ENCODE assay signal across 1 cellular context in genomic region chr14:31052905-31053586, GRCh38.
TF ChIP-seq lines count a peak whose summit lies in the region.
"Not testable (repeated sequence)": the region's sequence is repeated elsewhere in the genome, so short reads cannot be mapped to it uniquely, and the experiment has no call there.

No MANE protein-coding gene starts in this region.

TF ChIP-seq in HepG2, 621 proteins besides CTCF, POLR2A, EP300 and RAD21 (continued from another document and continues in another):
- TF ChIP-seq THAP9 (CRISPR knock-in tag; IDR thresholded peaks at IDR 0.05; ENCODE audit: borderline replicate concordance) (peak; percentile 43; the same call in 1 of the 2 replicates), SMAD1 (CRISPR knock-in tag; IDR thresholded peaks at IDR 0.05; ENCODE audit: borderline replicate concordance, low read depth) (peak; percentile 95; the same call in 1 of the 2 replicates), POGK (CRISPR knock-in tag; conservative IDR thresholded peaks at IDR 0.05) (0 out of 2 replicates have a peak, but pooled peaks have one; percentile 32), ZNF644 (CRISPR knock-in tag; IDR thresholded peaks at IDR 0.05; ENCODE audit: low read depth) (peak; percentile 93), ZNF619 (CRISPR knock-in tag; IDR thresholded peaks at IDR 0.05) (peak; percentile 86; the same call in 1 of the 2 replicates), NR2F2 (IDR thresholded peaks at IDR 0.05; ENCODE audit: borderline replicate concordance, low read depth) (peak; percentile 70), KDM1A (CRISPR knock-in tag; IDR thresholded peaks at IDR 0.05) (0 out of 2 replicates have a peak, but pooled peaks have one; percentile 9), ZNF501 (CRISPR knock-in tag; IDR thresholded peaks at IDR 0.05) (peak; percentile 78), ZNF225 (CRISPR knock-in tag; IDR thresholded peaks at IDR 0.05) (0 out of 2 replicates have a peak, but pooled peaks have one; percentile 63), FOXC1 (CRISPR knock-in tag; IDR thresholded peaks at IDR 0.05; ENCODE audit: borderline replicate concordance) (peak; percentile 65; the same call in 1 of the 2 replicates), CBX5 (CRISPR knock-in tag; IDR thresholded peaks at IDR 0.05; ENCODE audit: borderline replicate concordance) (0 out of 2 replicates have a peak, but pooled peaks have one; percentile 21), NFIB (CRISPR knock-in tag; IDR thresholded peaks at IDR 0.05; ENCODE audit: borderline replicate concordance) (0 out of 2 replicates have a peak, but pooled peaks have one; percentile 33), ZNF605 (CRISPR knock-in tag; IDR thresholded peaks at IDR 0.05) (peak; percentile 66; the same call in 1 of the 2 replicates), PAXIP1 (CRISPR knock-in tag; conservative IDR thresholded peaks at IDR 0.05) (peak; percentile 56), NR2F1 (CRISPR knock-in tag; IDR thresholded peaks at IDR 0.05) (peak; percentile 61 to 79; a peak in 2 of 4 replicates), IKZF4 (CRISPR knock-in tag; IDR thresholded peaks at IDR 0.05; ENCODE audit: borderline replicate concordance, low read depth, not compliant biosample characterization) (peak; percentile 55), MED1 (CRISPR knock-in tag; IDR thresholded peaks at IDR 0.05) (peak; percentile 59), ZNF567 (CRISPR knock-in tag; IDR thresholded peaks at IDR 0.05; ENCODE audit: borderline replicate concordance) (0 out of 2 replicates have a peak, but pooled peaks have one; percentile 23), ZNF292 (CRISPR knock-in tag; IDR thresholded peaks at IDR 0.05; ENCODE audit: borderline replicate concordance, low read depth) (0 out of 2 replicates have a peak, but pooled peaks have one; percentile 16), GLI4 (CRISPR knock-in tag; IDR thresholded peaks at IDR 0.05; ENCODE audit: borderline replicate concordance) (0 out of 2 replicates have a peak, but pooled peaks have one; percentile 76), ZBTB26 (CRISPR knock-in tag; IDR thresholded peaks at IDR 0.05; ENCODE audit: borderline replicate concordance) (peak; percentile 62), THAP11 (CRISPR knock-in tag; IDR thresholded peaks at IDR 0.05) (peak; percentile 25; the same call in 1 of the 2 replicates), NONO (CRISPR knock-in tag; conservative IDR thresholded peaks at IDR 0.05) (0 out of 2 replicates have a peak, but pooled peaks have one; percentile 43), ZNF230 (CRISPR knock-in tag; IDR thresholded peaks at IDR 0.05) (peak; percentile 23; the same call in 1 of the 2 replicates), RCOR2 (CRISPR knock-in tag; IDR thresholded peaks at IDR 0.05) (peak; percentile 66; the same call in 1 of the 2 replicates), YEATS2 (CRISPR knock-in tag; IDR thresholded peaks at IDR 0.05; ENCODE audit: borderline replicate concordance) (peak; percentile 40; the same call in 1 of the 2 replicates), CEBPB (IDR thresholded peaks at IDR 0.05; ENCODE audit: borderline replicate concordance, low read depth, low read length) (peak; percentile 81; the same call in 1 of the 2 replicates), MAX (IDR thresholded peaks at IDR 0.05) (0 out of 2 replicates have a peak, but pooled peaks have one; percentile 17), XRCC5 (optimal IDR thresholded peaks at IDR 0.05; ENCODE audit: low read length) (peak; percentile 36), KDM2A (CRISPR knock-in tag; IDR thresholded peaks at IDR 0.05; ENCODE audit: borderline replicate concordance, low read depth) (peak; percentile 67; the same call in 1 of the 2 replicates), HOXA3 (CRISPR knock-in tag; IDR thresholded peaks at IDR 0.05) (peak; percentile 60), BCL6 (CRISPR knock-in tag; IDR thresholded peaks at IDR 0.05) (0 out of 2 replicates have a peak, but pooled peaks have one; percentile 15), ZBTB40 (CRISPR knock-in tag; IDR thresholded peaks at IDR 0.05) (0 out of 2 replicates have a peak, but pooled peaks have one; percentile 60), ETV5 (CRISPR knock-in tag; IDR thresholded peaks at IDR 0.05; ENCODE audit: borderline replicate concordance) (0 out of 2 replicates have a peak, but pooled peaks have one; percentile 21), ZNF784 (CRISPR knock-in tag; IDR thresholded peaks at IDR 0.05; ENCODE audit: borderline replicate concordance) (peak; percentile 73; the same call in 1 of the 2 replicates), RXRB (CRISPR knock-in tag; IDR thresholded peaks at IDR 0.05; ENCODE audit: borderline replicate concordance) (peak; percentile 62; the same call in 1 of the 2 replicates), GATAD2A (CRISPR knock-in tag; IDR thresholded peaks at IDR 0.05) (peak; percentile 74), MXI1 (IDR thresholded peaks at IDR 0.05; ENCODE audit: borderline replicate concordance, low read depth, low read length) (0 out of 3 replicates have a peak, but pooled peaks have one; percentile 14), CCDC6 (CRISPR knock-in tag; IDR thresholded peaks at IDR 0.05) (0 out of 2 replicates have a peak, but pooled peaks have one; percentile 22)
- TF ChIP-seq NONO, ZBTB40 (IDR thresholded peaks at IDR 0.05): not testable (repeated sequence)
